17 cellular contexts compared by ENCODE assay signal in the genomic region with DNA sequence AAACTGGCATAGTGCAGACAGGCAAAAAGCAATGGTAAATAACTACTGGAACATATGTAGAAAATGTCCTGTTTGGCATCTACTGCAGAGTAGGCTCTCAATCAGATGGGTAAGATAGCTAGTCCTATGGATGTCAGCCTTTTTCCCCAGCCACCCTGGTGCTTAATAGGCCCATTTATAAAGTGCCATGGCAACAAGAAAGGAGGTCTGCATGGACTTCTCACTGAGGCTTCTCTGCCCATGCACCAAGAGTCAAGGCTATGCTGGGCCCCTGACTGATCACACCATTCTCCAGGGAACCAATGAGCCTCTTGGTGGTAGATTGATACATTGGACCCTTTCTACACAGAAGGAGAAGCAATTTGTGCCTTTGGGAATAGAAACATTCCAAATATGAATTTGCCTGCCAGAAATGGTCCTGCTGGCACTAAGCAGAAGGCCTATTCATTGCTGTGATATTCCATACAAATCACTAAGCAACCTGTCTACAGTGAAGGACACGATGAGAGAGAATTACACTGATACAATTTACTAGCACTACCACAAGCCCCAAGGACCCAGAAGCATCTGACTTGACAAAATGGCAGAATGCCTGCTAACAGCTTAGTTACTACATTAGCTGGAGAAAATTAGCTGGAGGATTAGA. TPM values are rescaled to one million over a fixed set of nuclear protein-coding genes. Genes with fewer than 3 reads are reported as not detected.
DNase-seq lines count a peak whose midpoint lies in the region; ATAC-seq and TF ChIP-seq lines count a peak whose summit lies in the region.
"Had no signal": no experiment of that assay in that cellular context is flagged by ENCODE, and none has a peak within 500 bp of the region (broad histone marks: within the 10 kb centered on the region; RNA-seq: fewer than 3 reads in every experiment).

No MANE protein-coding gene starts in this region.

- H3K79me2 ChIP-seq in HCT116 (ENCODE audit: insufficient read depth, low read length), result no peaks in the 10 kb centered on the region

- H3K4me3 Mint-ChIP-seq in CD4-positive, alpha-beta memory T cell, result no peak overlapping the region
- no peak overlapping the region for H3K4me3 Mint-ChIP-seq in effector memory CD8-positive, alpha-beta T cell
- H3K4me3 Mint-ChIP-seq in naive thymus-derived CD8-positive, alpha-beta T cell, result no peak overlapping the region
- H3K4me3 Mint-ChIP-seq: activated CD4-positive, alpha-beta T cell treated with anti-CD3 and anti-CD28 coated beads for 36 hours; T-helper 17 cell had no signal

- no peak overlapping the region for H3K4me2 ChIP-seq in HCT116 (ENCODE audit: low read length)

- H3K36me3 ChIP-seq in CD4-positive, alpha-beta memory T cell (ENCODE audit: insufficient read depth, low read length), result peaks cover 15% of the 10 kb centered on the region
- peaks cover 0 to 4% of the 10 kb centered on the region in 2 experiments; a peak in 1 of 4 replicates for H3K36me3 ChIP-seq in HCT116 (ENCODE audit: control insufficient read depth in 1 of 2, insufficient read depth in 2 of 2, low read length in 2 of 2)

- RAD21 ChIA-PET in HCT116 (lab: Charles Lee; ENCODE audit: low non-redundant PET in 1 of 2, low total read pairs in 2 of 2, uncharacterized antibody in 2 of 2, unreplicated experiment in 2 of 2), result no interaction called here

- TSS peak; percentile 35 for BruUV-seq in HCT116 (replicated peaks; lab: Mats Ljungman, UMichigan)

- ATAC-seq in HCT116 (no peak), omental fat pad (ENCODE audit: low FRiP score) (no peak), GM18873 (IDR thresholded peaks at IDR 0.05; ENCODE audit: low FRiP score, unreplicated experiment) (no peak)
- ATAC-seq in effector memory CD8-positive, alpha-beta T cell (replicated peaks), result no peak
- ATAC-seq in naive thymus-derived CD8-positive, alpha-beta T cell, result peak in 1 of 2 donors; percentile 30
- ATAC-seq: activated CD4-positive, alpha-beta T cell treated with anti-CD3 and anti-CD28 coated beads for 36 hours; T-helper 17 cell had no signal

- H3K9ac ChIP-seq in HCT116 (ENCODE audit: low read length), result no peak overlapping the region

- peaks cover 0 to 8% (median 5%) of the 10 kb centered on the region in 4 donors for H3K4me1 Mint-ChIP-seq in CD4-positive, alpha-beta memory T cell
- peaks cover 3 to 4% of the 10 kb centered on the region in 2 donors for H3K4me1 Mint-ChIP-seq in effector memory CD8-positive, alpha-beta T cell (ENCODE audit: low read depth in 2 of 2)
- H3K4me1 Mint-ChIP-seq in naive thymus-derived CD8-positive, alpha-beta T cell, result peaks cover 0 to 14% (median 4%) of the 10 kb centered on the region in 4 donors
- H3K4me1 Mint-ChIP-seq: activated CD4-positive, alpha-beta T cell treated with anti-CD3 and anti-CD28 coated beads for 36 hours had no signal

- H3K4me3 ChIP-seq in CD4-positive, alpha-beta memory T cell (ENCODE audit: low read length in 2 of 2), result no peak overlapping the region
- H3K4me3 ChIP-seq in HCT116 (replicated peaks in 1 of 2; ENCODE audit: low read depth in 1 of 2, low read length in 2 of 2), result no peak overlapping the region
- H3K4me3 ChIP-seq: right lobe of liver, stomach had no signal

- TF ChIP-seq RAD21 in HCT116 (IDR thresholded peaks at IDR 0.05; ENCODE audit: low read depth), result no peak

- no peak for TF ChIP-seq CTCF in HCT116 (IDR thresholded peaks at IDR 0.05 in 2 of 3, conservative IDR thresholded peaks at IDR 0.05 in 1 of 3; ENCODE audit: borderline replicate concordance in 1 of 3, insufficient read depth in 1 of 3, low read depth in 2 of 3, low read length in 2 of 3)
- no peak for TF ChIP-seq CTCF in omental fat pad (IDR thresholded peaks at IDR 0.05)

- H3K9me3 ChIP-seq in CD4-positive, alpha-beta memory T cell (ENCODE audit: control insufficient read depth in 1 of 2, low read length in 2 of 2), result no peaks in the 10 kb centered on the region
- no peaks in the 10 kb centered on the region for H3K9me3 ChIP-seq in HCT116 (ENCODE audit: control insufficient read depth in 1 of 2, insufficient read depth in 1 of 2, low read depth in 1 of 2, low read length in 2 of 2)
- H3K9me3 ChIP-seq: right lobe of liver, stomach had no signal

- no peak for TF ChIP-seq POLR2A in HCT116 (IDR thresholded peaks at IDR 0.05; ENCODE audit: borderline replicate concordance, extremely low read depth, insufficient read depth, insufficient read length)

- no peaks in the 10 kb centered on the region for H4K20me1 ChIP-seq in HCT116 (ENCODE audit: insufficient read depth)

- intact Hi-C loops in CD4-positive, alpha-beta memory T cell (cut with micrococcal nuclease), result loop anchor here (5.0 kb wide), 1 partner anchor 41 kb away; no protein-coding TSS in a partner anchor
- intact Hi-C loops in HCT116 (cut with micrococcal nuclease), result no loop called here

- H3K9me2 ChIP-seq in HCT116 (ENCODE audit: insufficient read depth), result no peaks in the 10 kb centered on the region

- peak overlapping the region in 4 of 7 donors; percentile 2 to 82 (median 40) for H3K27ac Mint-ChIP-seq in CD4-positive, alpha-beta memory T cell
- H3K27ac Mint-ChIP-seq in effector memory CD8-positive, alpha-beta T cell, result peak overlapping the region; percentile 80 to 83
- peak overlapping the region; percentile 58 to 89 (median 74) for H3K27ac Mint-ChIP-seq in naive thymus-derived CD8-positive, alpha-beta T cell
- H3K27ac Mint-ChIP-seq: activated CD4-positive, alpha-beta T cell treated with anti-CD3 and anti-CD28 coated beads for 36 hours; T-helper 17 cell had no signal

- no peaks in the 10 kb centered on the region for H3K27me3 ChIP-seq in CD4-positive, alpha-beta memory T cell (ENCODE audit: insufficient read depth, low read length)
- H3K27me3 ChIP-seq in HCT116 (ENCODE audit: insufficient read depth, low read length), result no peaks in the 10 kb centered on the region
- H3K27me3 ChIP-seq: right lobe of liver, stomach had no signal

- peaks cover 0 to 4% (median 0%) of the 10 kb centered on the region in 8 donors for H3K9me3 Mint-ChIP-seq in CD4-positive, alpha-beta memory T cell
- H3K9me3 Mint-ChIP-seq in effector memory CD8-positive, alpha-beta T cell, result no peaks in the 10 kb centered on the region
- H3K9me3 Mint-ChIP-seq in naive thymus-derived CD8-positive, alpha-beta T cell, result peaks cover 0 to 18% (median 1%) of the 10 kb centered on the region in 9 donors

- H3K4me1 ChIP-seq in CD4-positive, alpha-beta memory T cell (ENCODE audit: insufficient read depth, low read length), result no peaks in the 10 kb centered on the region
- no peaks in the 10 kb centered on the region for H3K4me1 ChIP-seq in HCT116 (ENCODE audit: control insufficient read depth in 1 of 2, insufficient read depth in 2 of 2, low read length in 2 of 2)
- H3K4me1 ChIP-seq: right lobe of liver, stomach had no signal

- CTCF ChIA-PET in CD4-positive, alpha-beta memory T cell (lab: Charles Lee; ENCODE audit: partially characterized antibody), result interaction anchor here (1.0 to 1.1 kb wide), 3 partner anchors 10 to 333 kb away, joined by 3 read pairs; no protein-coding TSS in a partner anchor
- CTCF ChIA-PET in HCT116 (lab: Charles Lee), result no interaction called here

- POLR2A ChIA-PET in CD4-positive, alpha-beta memory T cell (lab: Charles Lee; ENCODE audit: partially characterized antibody), result interaction anchor here (0.7 to 1.9 kb wide), 16 partner anchors 8 to 321 kb away, joined by 3 to 8 read pairs (median 4); a partner anchor contains a TSS
- POLR2A ChIA-PET in HCT116 (lab: Charles Lee), result no interaction called here
- POLR2A ChIA-PET in naive thymus-derived CD8-positive, alpha-beta T cell (lab: Charles Lee), result interaction anchor here (0.6 to 1.2 kb wide), 8 partner anchors 9 to 349 kb away, joined by 3 to 4 read pairs (median 4); a partner anchor contains a TSS

- no peak overlapping the region for H2AFZ ChIP-seq in HCT116 (ENCODE audit: low read depth, low read length, poor library complexity, severe bottlenecking)

- no peaks in the 10 kb centered on the region for H3K27me3 Mint-ChIP-seq in CD4-positive, alpha-beta memory T cell
- H3K27me3 Mint-ChIP-seq in effector memory CD8-positive, alpha-beta T cell, result no peaks in the 10 kb centered on the region
- H3K27me3 Mint-ChIP-seq in naive thymus-derived CD8-positive, alpha-beta T cell, result no peaks in the 10 kb centered on the region
- H3K27me3 Mint-ChIP-seq: activated CD4-positive, alpha-beta T cell treated with anti-CD3 and anti-CD28 coated beads for 36 hours; T-helper 17 cell had no signal

- DNase-seq in CD4-positive, alpha-beta memory T cell, result no peak
- no peak for DNase-seq in HCT116 (ENCODE audit: low read depth, low spot score)
- no peak for DNase-seq in effector memory CD8-positive, alpha-beta T cell
- DNase-seq in naive thymus-derived CD8-positive, alpha-beta T cell, result no peak
- DNase-seq in omental fat pad (ENCODE audit: low spot score), result no peak
- no peak for DNase-seq in H4 (ENCODE audit: low spot score)
- DNase-seq in NCI-H2029 (lab: John Stamatoyannopoulos, UW), result no peak
- DNase-seq: activated CD4-positive, alpha-beta T cell treated with anti-CD3 and anti-CD28 coated beads for 36 hours; COR-L47; effector memory CD4-positive, alpha-beta T cell; glutamatergic neuron; kidney glomerular epithelial cell; NCI-H1092 treated with DMSO at 0.1 percent for 48 hours; right lobe of liver; stomach; T-helper 17 cell had no signal

- H3K36me3 Mint-ChIP-seq in CD4-positive, alpha-beta memory T cell, result peaks cover 35 to 38% of the 10 kb centered on the region in 2 donors
- H3K36me3 Mint-ChIP-seq in effector memory CD8-positive, alpha-beta T cell (ENCODE audit: insufficient read depth), result peaks cover 40% of the 10 kb centered on the region
- H3K36me3 Mint-ChIP-seq in naive thymus-derived CD8-positive, alpha-beta T cell, result peaks cover 0 to 49% (median 38%) of the 10 kb centered on the region in 3 donors

- H3K27ac ChIP-seq in CD4-positive, alpha-beta memory T cell (ENCODE audit: low read depth, low read length), result no peak overlapping the region
- no peak overlapping the region for H3K27ac ChIP-seq in HCT116 (ENCODE audit: low read depth, low read length)
- H3K27ac ChIP-seq: right lobe of liver, stomach had no signal

TF ChIP-seq in HCT116, 20 proteins besides CTCF, POLR2A, EP300 and RAD21 (continues in another document):
- no peak for TF ChIP-seq CEBPB (IDR thresholded peaks at IDR 0.05; ENCODE audit: low read depth)
- no peak for TF ChIP-seq FOSL1 (IDR thresholded peaks at IDR 0.05; ENCODE audit: low read depth)
- TF ChIP-seq CBX3 (IDR thresholded peaks at IDR 0.05; ENCODE audit: low read depth), result no peak
- no peak for TF ChIP-seq ZNF274 (IDR thresholded peaks at IDR 0.05; ENCODE audit: low read depth, low read length)
- TF ChIP-seq SRF (IDR thresholded peaks at IDR 0.05; ENCODE audit: low read depth), result no peak
- no peak for TF ChIP-seq SP1 (IDR thresholded peaks at IDR 0.05; ENCODE audit: low read depth)

RNA-seq across cellular contexts. Expression of a gene that starts 43.8 kb away (rescaled TPM):
- 100 to 1,000 TPM; 539 to 545 TPM for total RNA-seq in CD4-positive, alpha-beta memory T cell
- 100 to 1,000 TPM in 1 of 2 donors, 10 to 100 TPM in 1; 56.5 to 339 TPM for polyA plus RNA-seq in CD4-positive, alpha-beta memory T cell
- total RNA-seq in HCT116 (2021; ENCODE audit: unreplicated experiment) (64.7 TPM), omental fat pad (100 to 1,000 TPM in 1 of 4 donors, 10 to 100 TPM in 3; 62.4 to 145 (median 71.0) TPM)
- 8.4 and 14.4 TPM in 2 replicates for polyA plus RNA-seq in HCT116 (2012)
- total RNA-seq in naive thymus-derived CD8-positive, alpha-beta T cell, result 100 to 1,000 TPM; 541 to 583 TPM
- 100 to 1,000 TPM; 129 to 237 (median 154) TPM for polyA plus RNA-seq in naive thymus-derived CD8-positive, alpha-beta T cell
- 14.3 and 14.5 TPM in 2 replicates for total RNA-seq in H4 (2014; rRNA removed; shearing (Covaris generic))
